ENCODE assay signal across 1 cellular context in genomic region chr2:135948642-135949355, GRCh38.
TF ChIP-seq lines count a peak whose summit lies in the region.

No MANE protein-coding gene starts in this region.

TF ChIP-seq in HEK293, 187 proteins besides CTCF, POLR2A, EP300 and RAD21 (continued from another document):
- TF ChIP-seq HIC1 (tag by site-specific recombination; IDR thresholded peaks at IDR 0.05) (peak; percentile 51; the same call in 1 of the 2 replicates), ZNF548 (tag by site-specific recombination; IDR thresholded peaks at IDR 0.05) (no peak), YY1 (tag by site-specific recombination; IDR thresholded peaks at IDR 0.05) (no peak), SETDB1 (IDR thresholded peaks at IDR 0.05; ENCODE audit: insufficient read length, low read length) (no peak)
